ENCODE assay signal across 28 cellular contexts in the genomic region with DNA sequence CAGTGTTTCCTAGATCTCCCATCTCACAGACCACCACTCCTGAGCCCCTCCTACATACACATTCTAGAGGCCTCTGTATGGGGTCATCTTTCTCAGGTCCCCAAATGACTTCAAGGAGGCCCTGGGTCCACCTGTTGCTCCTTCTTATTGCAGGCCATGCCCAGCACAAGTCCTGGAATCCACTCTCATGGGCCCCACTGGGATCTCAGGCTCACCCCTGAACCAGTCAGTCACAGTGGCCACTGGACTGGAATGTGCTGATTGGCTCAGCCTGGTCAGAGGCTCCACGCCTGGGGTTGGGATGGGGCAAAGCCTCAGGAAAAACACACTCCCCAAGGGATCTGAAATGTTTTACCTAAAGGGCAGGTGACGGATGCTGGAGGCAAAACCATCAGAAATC. TPM values are rescaled to one million over a fixed set of nuclear protein-coding genes. Genes with fewer than 3 reads are reported as not detected.
"Had no signal": no experiment of that assay in that cellular context is flagged by ENCODE, and none has a peak within 500 bp of the region (broad histone marks: within the 10 kb centered on the region; RNA-seq: fewer than 3 reads in every experiment).

No MANE protein-coding gene starts in this region.

- ATAC-seq: left colon; left lung; lower lobe of right lung; naive thymus-derived CD8-positive, alpha-beta T cell; stimulated activated memory B cell treated with anti-CD40 and anti-IgM and Interleukin-4, amounts not matched to agents 10 μg/mL and 1 μg/mL and 100 μg/mL, for 72 hours had no signal

- H3K4me2 ChIP-seq: neural progenitor cell, smooth muscle cell had no signal

- H2AFZ ChIP-seq: neural progenitor cell, parathyroid adenoma had no signal

- H3K27ac ChIP-seq: left lung, lower lobe of right lung, neural progenitor cell, neutrophil, parathyroid adenoma, right atrium auricular region, right lobe of liver, tibial nerve, upper lobe of left lung, vagina had no signal

- H3K9ac ChIP-seq: neural progenitor cell, parathyroid adenoma had no signal

- H3K36me3 ChIP-seq: left lung, lower lobe of right lung, neural progenitor cell, neutrophil, right atrium auricular region, right lobe of liver, tibial nerve, upper lobe of left lung, vagina had no signal

- H3K27me3 ChIP-seq: left lung, neural progenitor cell, neutrophil, right atrium auricular region, right lobe of liver, tibial nerve, upper lobe of left lung, vagina had no signal

- DNase-seq: hypothalamus; immature natural killer cell; kidney; left colon; left lung; lower lobe of right lung; mammary epithelial cell; mesenchymal stem cell; naive thymus-derived CD8-positive, alpha-beta T cell; nephron progenitor cell; occipital lobe; right lobe of liver; stimulated activated CD4-positive, alpha-beta T cell treated with anti-CD3 and anti-CD28 coated beads, Interleukin-1b, Interleukin-23, amount 100 ng/mL, for 48 hours; stimulated activated CD4-positive, alpha-beta T cell treated with anti-CD3 and anti-CD28 coated beads, Interleukin-2, amount 100 ng/mL, for 48 hours; stimulated activated CD4-positive, alpha-beta T cell treated with anti-CD3 and anti-CD28 coated beads, Interleukin-4, amount 100 ng/mL, for 4 hours; stimulated activated CD8-positive, alpha-beta memory T cell treated with anti-CD3 and anti-CD28 coated beads, Interleukin-4, amount 100 ng/mL, for 48 hours; stimulated activated naive CD4-positive, alpha-beta T cell treated with Interleukin-2 at 50 U/mL for 16 hours; stimulated activated naive CD8-positive, alpha-beta T cell treated with anti-CD3 and anti-CD28 coated beads, Interleukin-15, amount 100 ng/mL, for 72 hours; substantia nigra; upper lobe of left lung had no signal

- H3K4me1 ChIP-seq: left lung, lower lobe of right lung, right lobe of liver, tibial nerve, vagina had no signal

- H3K9me3 ChIP-seq: left lung, lower lobe of right lung, neutrophil, right atrium auricular region, right lobe of liver, tibial nerve, upper lobe of left lung, vagina had no signal

- H3K4me3 ChIP-seq: left lung, lower lobe of right lung, neural progenitor cell, right atrium auricular region, right lobe of liver, smooth muscle cell, tibial nerve, upper lobe of left lung, vagina had no signal

RNA-seq across cellular contexts. Expression of gene SPSB4, which starts 55.7 kb away (rescaled TPM):
- polyA plus RNA-seq: immature natural killer cell; mammary epithelial cell; naive thymus-derived CD8-positive, alpha-beta T cell had no signal
